ENCODE assay signal across 17 cellular contexts in the genomic region with DNA sequence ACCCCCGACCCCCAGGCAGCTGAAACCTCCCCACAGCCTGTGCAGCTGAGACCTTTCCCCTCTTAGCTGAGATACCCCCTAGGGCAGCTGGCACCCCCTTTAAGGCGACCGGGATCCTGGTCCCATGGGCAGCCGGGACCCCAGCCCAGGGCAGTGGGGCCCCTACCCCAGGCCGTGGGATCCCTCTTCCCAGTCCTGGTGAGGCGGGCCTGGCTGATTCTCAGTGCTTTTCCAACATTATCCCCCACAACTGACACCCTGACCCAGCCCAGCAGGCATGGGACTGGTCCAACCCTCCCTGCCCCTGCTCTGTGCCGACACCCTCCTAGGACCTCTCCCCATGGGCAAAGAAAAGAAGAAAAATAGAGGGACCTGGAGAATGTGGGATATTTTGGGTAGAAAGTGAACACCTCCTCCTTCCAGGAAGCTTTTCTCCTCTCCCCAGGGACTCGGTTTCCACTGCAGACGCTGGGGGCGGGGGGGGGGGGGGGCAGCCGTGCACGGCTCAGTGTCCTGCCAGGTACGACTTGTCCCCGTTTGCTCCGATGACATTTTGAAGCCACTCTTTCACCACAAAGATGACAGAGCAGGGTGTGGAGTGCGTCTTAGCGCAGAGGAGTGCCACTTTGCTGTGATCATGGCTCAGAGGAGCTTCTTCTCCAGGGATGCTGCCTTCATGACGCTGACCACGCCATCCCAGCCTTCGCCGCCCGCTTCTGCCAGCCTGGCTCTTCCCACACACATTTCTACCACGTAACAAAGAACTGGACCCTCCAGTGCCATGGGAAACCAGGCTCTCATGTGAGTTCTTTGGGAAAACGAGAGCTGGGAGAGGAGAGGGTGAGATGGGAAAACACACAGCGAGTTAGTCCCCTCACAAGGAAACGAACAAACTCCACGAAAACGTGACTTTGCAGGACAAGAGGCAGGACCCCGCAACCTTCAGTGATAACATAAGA. TPM values are rescaled to one million over a fixed set of nuclear protein-coding genes. Genes with fewer than 3 reads are reported as not detected.
DNase-seq lines count a peak whose midpoint lies in the region; ATAC-seq and TF ChIP-seq lines count a peak whose summit lies in the region.
"Had no signal": no experiment of that assay in that cellular context is flagged by ENCODE, and none has a peak within 500 bp of the region (broad histone marks: within the 10 kb centered on the region; RNA-seq: fewer than 3 reads in every experiment).

No MANE protein-coding gene starts in this region.

- H2BK5ac ChIP-seq in H9 (ENCODE audit: insufficient read length, low read length): no peak overlapping the region

- peaks cover 13% of the 10 kb centered on the region for H3K27me3 Mint-ChIP-seq in activated T-cell treated with anti-CD3 and anti-CD28 coated beads, Interleukin-2, amount 50 U/mL, for 24 hours
- H3K27me3 Mint-ChIP-seq in H9 (ENCODE audit: low read depth): peaks cover 12% of the 10 kb centered on the region

- H3K23me2 ChIP-seq in H9 (ENCODE audit: insufficient read length, low read depth, low read length, poor library complexity, severe bottlenecking): no peaks in the 10 kb centered on the region

- H2BK120ac ChIP-seq in H9 (ENCODE audit: low read depth, low read length, poor library complexity, severe bottlenecking): no peak overlapping the region

- H4K20me1 ChIP-seq in H9 (ENCODE audit: control insufficient read depth, insufficient read depth, insufficient read length): no peaks in the 10 kb centered on the region

- no peak overlapping the region for H2BK15ac ChIP-seq in H9 (ENCODE audit: low read depth, low read length)

- no peak overlapping the region for H3K4me3 Mint-ChIP-seq in activated T-cell treated with anti-CD3 and anti-CD28 coated beads, Interleukin-2, amount 50 U/mL, for 24 hours
- H3K4me3 Mint-ChIP-seq in H9: no peak overlapping the region
- H3K4me3 Mint-ChIP-seq: CD4-positive, CD25-positive, alpha-beta regulatory T cell had no signal

- H3K4me1 ChIP-seq in H9 (ENCODE audit: insufficient read depth, low read length) (no peaks in the 10 kb centered on the region), testis (no peaks in the 10 kb centered on the region)
- H3K4me1 ChIP-seq: HAP-1 had no signal

- no peaks in the 10 kb centered on the region for H3K36me3 Mint-ChIP-seq in activated T-cell treated with anti-CD3 and anti-CD28 coated beads, Interleukin-2, amount 50 U/mL, for 24 hours (ENCODE audit: low read depth)
- H3K36me3 Mint-ChIP-seq in H9 (ENCODE audit: insufficient read depth in 1 of 3, low read depth in 3 of 3): peaks cover 0 to 3% (median 0%) of the 10 kb centered on the region in 3 experiments; a peak in 1 of 7 replicates
- H3K36me3 Mint-ChIP-seq: CD4-positive, CD25-positive, alpha-beta regulatory T cell had no signal

- no peaks in the 10 kb centered on the region for H3K4me1 Mint-ChIP-seq in activated T-cell treated with anti-CD3 and anti-CD28 coated beads, Interleukin-2, amount 50 U/mL, for 24 hours (ENCODE audit: low read depth)
- H3K4me1 Mint-ChIP-seq in H9: peaks cover 15 to 27% of the 10 kb centered on the region in 2 experiments
- H3K4me1 Mint-ChIP-seq: CD4-positive, CD25-positive, alpha-beta regulatory T cell had no signal

- H3K27ac ChIP-seq in H9 (ENCODE audit: insufficient read length, low read depth, low read length) (no peak overlapping the region), testis (no peak overlapping the region)

- no peak overlapping the region for H3K9ac ChIP-seq in H9 (ENCODE audit: extremely low read depth, insufficient read length, low read length)

- no peak overlapping the region for H3K56ac ChIP-seq in H9 (ENCODE audit: insufficient read length, low read depth, low read length)

- WGBS in H9 (ENCODE audit: extremely low coverage, insufficient read length, low lambda C conversion rate): no CpG with 5 or more reads among the region's 29 CpGs
- WGBS in testis, 2 donors: 79 to 83% methylated on average over 25 to 29 of the region's 29 CpGs

- H3K79me2 ChIP-seq in H9 (ENCODE audit: insufficient read depth, low read length): no peaks in the 10 kb centered on the region

- no peaks in the 10 kb centered on the region for H3K27me3 ChIP-seq in H9 (ENCODE audit: insufficient read depth, low read length)
- no peaks in the 10 kb centered on the region for H3K27me3 ChIP-seq in testis

- no peak overlapping the region for H4K8ac ChIP-seq in H9 (replicated peaks; ENCODE audit: insufficient read length, low read depth, low read length)

- no peak for TF ChIP-seq POLR2A in testis (IDR thresholded peaks at IDR 0.05)

- H3K36me3 ChIP-seq in testis (ENCODE audit: low read depth, missing control alignments): no peaks in the 10 kb centered on the region
- H3K36me3 ChIP-seq: HAP-1 had no signal

- no peak overlapping the region for H3T11ph ChIP-seq in H9 (ENCODE audit: low read length)

- ATAC-seq in left lobe of liver: no peak
- ATAC-seq: HepG2, PC-3 had no signal

- no peaks in the 10 kb centered on the region for H3K9me3 ChIP-seq in H9 (ENCODE audit: control insufficient read depth, low read depth, low read length)
- H3K9me3 ChIP-seq in testis: no peaks in the 10 kb centered on the region
- H3K9me3 ChIP-seq: HAP-1 had no signal

- H3K14ac ChIP-seq in H9 (ENCODE audit: insufficient read depth, low read length): no peak overlapping the region

- H2AK5ac ChIP-seq in H9 (ENCODE audit: insufficient read length, low read length): no peak overlapping the region

- no peak overlapping the region for H3K4me2 ChIP-seq in H9 (ENCODE audit: insufficient read depth, insufficient read length, low read length)

- intact Hi-C loops in testis (cut with DNase I; ENCODE audit: low total_unique reads): no loop called here

- H4K91ac ChIP-seq in H9 (ENCODE audit: insufficient read length, low read depth, low read length): no peak overlapping the region

- H3K79me1 ChIP-seq in H9 (ENCODE audit: insufficient read depth, low read depth, low read length, poor library complexity, severe bottlenecking): no peaks in the 10 kb centered on the region

- H3K9me3 Mint-ChIP-seq in activated T-cell treated with anti-CD3 and anti-CD28 coated beads, Interleukin-2, amount 50 U/mL, for 24 hours: no peaks in the 10 kb centered on the region
- no peaks in the 10 kb centered on the region for H3K9me3 Mint-ChIP-seq in H9
- H3K9me3 Mint-ChIP-seq: CD4-positive, CD25-positive, alpha-beta regulatory T cell had no signal

- H3K18ac ChIP-seq in H9 (ENCODE audit: insufficient read length, low read depth, low read length): no peak overlapping the region

- TF ChIP-seq CTCF in H9 (conservative IDR thresholded peaks at IDR 0.05) (no peak), testis (IDR thresholded peaks at IDR 0.05) (no peak)

- peak; percentile 7 for DNase-seq in activated T-cell treated with anti-CD3 and anti-CD28 coated beads, Interleukin-2, amount 50 U/mL, for 24 hours
- DNase-seq in activated T-cell treated with anti-CD3 and anti-CD28 coated beads for 4 hours: no peak
- DNase-seq in H9: peak; percentile 20
- DNase-seq in left lobe of liver (ENCODE audit: low spot score): peak; percentile 23
- peak; percentile 6 for DNase-seq in testis
- DNase-seq in activated naive CD4-positive, alpha-beta T cell (lab: John Stamatoyannopoulos, UW): no peak
- no peak for DNase-seq in SIG-M5 treated with dmso at 0.1 percent for 504 hours (lab: John Stamatoyannopoulos, UW; ENCODE audit: unreplicated experiment)
- DNase-seq in activated gamma-delta T cell treated with Interleukin-2 at 50 U/mL for 16 hours: no peak
- DNase-seq: CD4-positive, CD25-positive, alpha-beta regulatory T cell; DND-41; GF-D8; NCI-H187 treated with DMSO at 0.1 percent for 48 hours; NCI-H446 treated with DMSO at 0.1 percent for 48 hours; NCI-H748 treated with DMSO at 0.1 percent for 48 hours; PC-3 had no signal

- no peak overlapping the region for H4K5ac ChIP-seq in H9 (ENCODE audit: insufficient read length, low read depth, low read length)

- no peak overlapping the region for H2AFZ ChIP-seq in H9 (ENCODE audit: low read length)

- H3K23ac ChIP-seq in H9 (ENCODE audit: insufficient read length, low read depth, low read length): no peak overlapping the region

- H3K27ac Mint-ChIP-seq in activated T-cell treated with anti-CD3 and anti-CD28 coated beads, Interleukin-2, amount 50 U/mL, for 24 hours: no peak overlapping the region
- no peak overlapping the region for H3K27ac Mint-ChIP-seq in H9
- H3K27ac Mint-ChIP-seq: CD4-positive, CD25-positive, alpha-beta regulatory T cell had no signal

- no peak overlapping the region for H2BK12ac ChIP-seq in H9 (ENCODE audit: insufficient read length, low read depth, low read length)

- no peak overlapping the region for H3K4ac ChIP-seq in H9 (ENCODE audit: low read depth, low read length)

- H3K4me3 ChIP-seq in testis: no peak overlapping the region
- H3K4me3 ChIP-seq: HAP-1 had no signal

- H2BK20ac ChIP-seq in H9 (ENCODE audit: low read depth, low read length, poor library complexity, severe bottlenecking): no peak overlapping the region

RNA-seq across cellular contexts. Expression of a gene that starts 47.5 kb away (rescaled TPM):
- 67.3 and 68.9 TPM in 2 replicates for total RNA-seq in H9 (2021)
- total RNA-seq in left lobe of liver: 31.1 TPM
- 100 to 1,000 TPM in 1 of 2 donors, 10 to 100 TPM in 1; 60.8 to 101 TPM for total RNA-seq in testis
- 164 TPM for polyA plus RNA-seq in testis (ENCODE audit: insufficient read depth, low read depth, low replicate concordance)

RNA-seq across cellular contexts. Expression of a gene that starts 49.1 kb away (rescaled TPM):
- total RNA-seq in H9 (2021) (62.5 and 63.7 TPM in 2 replicates), left lobe of liver (27.0 TPM), testis (10 to 100 TPM; 54.9 to 58.7 TPM)
- 59.3 TPM for polyA plus RNA-seq in testis (ENCODE audit: insufficient read depth, low read depth, low replicate concordance)

Comparison
In these comparisons a context has a peak if more than half of its experiments do, and no peak if none do; other contexts are left out.
1. DNase-seq: peak in activated T-cell treated with anti-CD3 and anti-CD28 coated beads, Interleukin-2, amount 50 U/mL, for 24 hours (single experiment), H9 (single experiment), left lobe of liver (single experiment) and testis (single experiment); none in activated T-cell treated with anti-CD3 and anti-CD28 coated beads for 4 hours (single experiment), activated naive CD4-positive, alpha-beta T cell (0 of 4), SIG-M5 treated with dmso at 0.1 percent for 504 hours (single experiment) and activated gamma-delta T cell treated with Interleukin-2 at 50 U/mL for 16 hours (single experiment).